In genomic region chr11:12693485-12694181, GRCh38 we compare ENCODE assay signal across 8 cellular contexts. TPM values are rescaled to one million over a fixed set of nuclear protein-coding genes. Genes with fewer than 3 reads are reported as not detected.
DNase-seq lines count a peak whose midpoint lies in the region; ATAC-seq and TF ChIP-seq lines count a peak whose summit lies in the region.

No MANE protein-coding gene starts in this region.

- H3K27me3 ChIP-seq in breast epithelium, result no peaks in the 10 kb centered on the region

- H3K9me3 ChIP-seq in breast epithelium, result no peaks in the 10 kb centered on the region

- H3K4me1 Mint-ChIP-seq in activated CD4-positive, alpha-beta T cell treated with anti-CD3 and anti-CD28 coated beads for 36 hours, result peaks cover 17% of the 10 kb centered on the region

- H3K36me3 Mint-ChIP-seq in activated CD4-positive, alpha-beta T cell treated with anti-CD3 and anti-CD28 coated beads for 36 hours (ENCODE audit: low read depth), result no peaks in the 10 kb centered on the region

- POLR2A ChIA-PET in activated CD4-positive, alpha-beta T cell treated with anti-CD3 and anti-CD28 coated beads for 36 hours (lab: Charles Lee), result no interaction called here

- H3K4me3 ChIP-seq in breast epithelium, result peak overlapping the region; percentile 8 to 54 (median 30)

- no peaks in the 10 kb centered on the region for H3K9me3 Mint-ChIP-seq in activated CD4-positive, alpha-beta T cell treated with anti-CD3 and anti-CD28 coated beads for 36 hours (ENCODE audit: low read depth)

- H3K4me1 ChIP-seq in breast epithelium, result peaks cover 0 to 26% of the 10 kb centered on the region in 2 donors

- H3K27ac ChIP-seq in breast epithelium, result peak overlapping the region; percentile 95 to 96

- DNase-seq in activated CD4-positive, alpha-beta T cell treated with anti-CD3 and anti-CD28 coated beads for 36 hours, result peak; percentile 45
- no peak for DNase-seq in activated CD4-positive, alpha-beta T cell treated with anti-CD3 and anti-CD28 coated beads for 1 hour
- DNase-seq in NCI-H460 (ENCODE audit: extremely low read depth, low read depth), result peak; percentile 69
- DNase-seq in breast epithelium (ENCODE audit: low spot score in 2 of 2), result peak in 1 of 2 donors; percentile 63
- peak; percentile 97 for DNase-seq in kidney glomerular epithelial cell (lab: John Stamatoyannopoulos, UW)
- DNase-seq in stromal cell of bone marrow (ENCODE audit: low read depth), result peak; percentile 97

- intact Hi-C loops in activated CD4-positive, alpha-beta T cell treated with anti-CD3 and anti-CD28 coated beads for 36 hours (cut with DNase I, micrococcal nuclease), result no loop called here
- intact Hi-C loops in breast epithelium (cut with DNase I; ENCODE audit: low total_unique reads), result no loop called here

- peak; percentile 83 for ATAC-seq in activated CD4-positive, alpha-beta T cell treated with anti-CD3 and anti-CD28 coated beads for 36 hours
- ATAC-seq in GM21529 (IDR thresholded peaks at IDR 0.05; ENCODE audit: unreplicated experiment) (no peak), HG02759 (IDR thresholded peaks at IDR 0.05; ENCODE audit: unreplicated experiment) (no peak)

- no peak for TF ChIP-seq CTCF in breast epithelium (IDR thresholded peaks at IDR 0.05)

- no peak for TF ChIP-seq POLR2A in breast epithelium (IDR thresholded peaks at IDR 0.05)

- H3K4me3 Mint-ChIP-seq in activated CD4-positive, alpha-beta T cell treated with anti-CD3 and anti-CD28 coated beads for 36 hours, result no peak overlapping the region

- no peak overlapping the region for H3K27ac Mint-ChIP-seq in activated CD4-positive, alpha-beta T cell treated with anti-CD3 and anti-CD28 coated beads for 36 hours

- H3K27me3 Mint-ChIP-seq in activated CD4-positive, alpha-beta T cell treated with anti-CD3 and anti-CD28 coated beads for 36 hours, result peaks cover 73% of the 10 kb centered on the region

- H3K36me3 ChIP-seq in breast epithelium, result no peaks in the 10 kb centered on the region

- CTCF ChIA-PET in activated CD4-positive, alpha-beta T cell treated with anti-CD3 and anti-CD28 coated beads for 36 hours (lab: Charles Lee), result no interaction called here

RNA-seq across cellular contexts. Expression of gene TEAD1, which starts 19.4 kb away (rescaled TPM):
- total RNA-seq in activated CD4-positive, alpha-beta T cell treated with anti-CD3 and anti-CD28 coated beads for 36 hours, result under 1 TPM; 0.59 to 0.65 TPM
- 123 and 136 TPM in 2 replicates for total RNA-seq in NCI-H460 (2014; rRNA removed; shearing (Covaris generic))
- 49.1 and 64.5 TPM in 2 replicates for polyA plus RNA-seq in NCI-H460 (2014; cell fraction: nucleus; rRNA removed)
- total RNA-seq in breast epithelium, result 100 to 1,000 TPM in 1 of 3 donors, 10 to 100 TPM in 2; 67.8 to 110 (median 80.1) TPM

Comparison
In these comparisons a context has a peak if more than half of its experiments do, and no peak if none do; other contexts are left out.
1. RNA of gene TEAD1, which starts 19.4 kb away (total RNA-seq): 123 to 136 TPM in NCI-H460 and 67.8 to 110 TPM in breast epithelium; 0.59 to 0.65 TPM in activated CD4-positive, alpha-beta T cell treated with anti-CD3 and anti-CD28 coated beads for 36 hours; every median in the first group is over 10 times any median in the second.